Comparison of ENCODE assay signal across 8 cellular contexts in genomic region chr2:204691911-204692510, GRCh38.
DNase-seq lines count a peak whose midpoint lies in the region; ATAC-seq, FAIRE-seq and TF ChIP-seq lines count a peak whose summit lies in the region.

No MANE protein-coding gene starts in this region.

- peak; percentile 73 for ATAC-seq in HG03469 (IDR thresholded peaks at IDR 0.05; ENCODE audit: unreplicated experiment)
- ATAC-seq in GM19023 (IDR thresholded peaks at IDR 0.05; ENCODE audit: unreplicated experiment): no peak

- H3K79me2 ChIP-seq in astrocyte (ENCODE audit: insufficient read depth, low read length) (no peaks in the 10 kb centered on the region), hepatocyte (peaks cover 2% of the 10 kb centered on the region), smooth muscle cell (ENCODE audit: low read depth) (no peaks in the 10 kb centered on the region)

- peaks cover 9% of the 10 kb centered on the region for H3K4me1 Mint-ChIP-seq in astrocyte (ENCODE audit: low read depth, unreplicated experiment)

- H3K9ac ChIP-seq in astrocyte (ENCODE audit: low read length) (no peak overlapping the region), smooth muscle cell (ENCODE audit: low read depth) (no peak overlapping the region)

- H3K27me3 ChIP-seq in astrocyte (ENCODE audit: insufficient read depth, low read length) (no peaks in the 10 kb centered on the region), hepatocyte (no peaks in the 10 kb centered on the region), smooth muscle cell (ENCODE audit: low read depth) (no peaks in the 10 kb centered on the region)

- no peaks in the 10 kb centered on the region for H3K9me2 ChIP-seq in hepatocyte (replicated peaks; ENCODE audit: insufficient read depth)

- no peaks in the 10 kb centered on the region for H4K20me1 ChIP-seq in astrocyte (ENCODE audit: insufficient read depth, low read length)
- H4K20me1 ChIP-seq in hepatocyte (ENCODE audit: insufficient read depth, poor library complexity, severe bottlenecking): no peaks in the 10 kb centered on the region
- H4K20me1 ChIP-seq in smooth muscle cell (ENCODE audit: low read depth): no peaks in the 10 kb centered on the region

- peak; percentile 93 for FAIRE-seq in astrocyte (lab: Jason Lieb, UNC)

- H3K27ac ChIP-seq in astrocyte (ENCODE audit: low read depth, low read length): no peak overlapping the region
- H3K27ac ChIP-seq in hepatocyte: no peak overlapping the region
- no peak overlapping the region for H3K27ac ChIP-seq in smooth muscle cell (ENCODE audit: low read depth)

- peak; percentile 83 for DNase-seq in A172 (ENCODE audit: low spot score)
- DNase-seq in GM04504 (ENCODE audit: low read depth): peak; percentile 67
- DNase-seq in NCI-H69 (lab: John Stamatoyannopoulos, UW): peak; percentile 77
- DNase-seq in astrocyte (ENCODE audit: low read depth): peak; percentile 68
- DNase-seq in hepatocyte (ENCODE audit: low spot score): peak; percentile 85
- DNase-seq in smooth muscle cell (lab: John Stamatoyannopoulos, UW; ENCODE audit: unreplicated experiment): no peak

- H3K27ac Mint-ChIP-seq in astrocyte (ENCODE audit: unreplicated experiment): no peak overlapping the region

- H3K4me2 ChIP-seq in astrocyte (ENCODE audit: low read length) (no peak overlapping the region), hepatocyte (no peak overlapping the region), smooth muscle cell (no peak overlapping the region)

- H3K27me3 Mint-ChIP-seq in astrocyte (ENCODE audit: low read depth, unreplicated experiment): no peaks in the 10 kb centered on the region

- WGBS in hepatocyte (ENCODE audit: low lambda C conversion rate, missing lambda C conversion rate): 70% methylated on average over 2 of the region's 2 CpGs
- 88% methylated on average over 2 of the region's 2 CpGs for WGBS in smooth muscle cell (ENCODE audit: low lambda C conversion rate)

- H2AFZ ChIP-seq in astrocyte (ENCODE audit: low read depth, low read length) (no peak overlapping the region), hepatocyte (no peak overlapping the region), smooth muscle cell (ENCODE audit: low read depth) (no peak overlapping the region)

- H3K4me3 Mint-ChIP-seq in astrocyte (ENCODE audit: unreplicated experiment): no peak overlapping the region

- H3K4me1 ChIP-seq in astrocyte (ENCODE audit: insufficient read depth, low read length) (no peaks in the 10 kb centered on the region), hepatocyte (ENCODE audit: insufficient read depth) (peaks cover 6% of the 10 kb centered on the region), smooth muscle cell (ENCODE audit: low read depth) (no peaks in the 10 kb centered on the region)

- H3K9me3 ChIP-seq in astrocyte (ENCODE audit: insufficient read depth, low read depth, low read length) (no peaks in the 10 kb centered on the region), hepatocyte (ENCODE audit: low read depth) (no peaks in the 10 kb centered on the region), smooth muscle cell (replicated peaks; ENCODE audit: low read depth) (no peaks in the 10 kb centered on the region)

- peak; percentile 86 for TF ChIP-seq CTCF in astrocyte (IDR thresholded peaks at IDR 0.05; ENCODE audit: insufficient read depth, low read depth, low read length)
- peak; percentile 88 for TF ChIP-seq CTCF in hepatocyte (IDR thresholded peaks at IDR 0.05; ENCODE audit: poor library complexity)
- peak; percentile 71 for TF ChIP-seq CTCF in smooth muscle cell (IDR thresholded peaks at IDR 0.05; ENCODE audit: borderline replicate concordance, insufficient read depth, poor library complexity, severe bottlenecking)

- no peaks in the 10 kb centered on the region for H3F3A ChIP-seq in smooth muscle cell (ENCODE audit: low read depth)

- H3K4me3 ChIP-seq in astrocyte (ENCODE audit: insufficient read depth, low read depth, low read length) (no peak overlapping the region), hepatocyte (no peak overlapping the region), smooth muscle cell (no peak overlapping the region)

- H3K36me3 ChIP-seq in astrocyte (ENCODE audit: insufficient read depth, low read length): no peaks in the 10 kb centered on the region
- H3K36me3 ChIP-seq in hepatocyte (replicated peaks; ENCODE audit: insufficient read depth, low read depth): no peaks in the 10 kb centered on the region
- no peaks in the 10 kb centered on the region for H3K36me3 ChIP-seq in smooth muscle cell (ENCODE audit: low read depth)

- H3K9me3 Mint-ChIP-seq in astrocyte (ENCODE audit: unreplicated experiment): no peaks in the 10 kb centered on the region

- H3K36me3 Mint-ChIP-seq in astrocyte (ENCODE audit: low read depth, unreplicated experiment): no peaks in the 10 kb centered on the region
